ENCODE assay signal across 1 cellular context in the genomic region with DNA sequence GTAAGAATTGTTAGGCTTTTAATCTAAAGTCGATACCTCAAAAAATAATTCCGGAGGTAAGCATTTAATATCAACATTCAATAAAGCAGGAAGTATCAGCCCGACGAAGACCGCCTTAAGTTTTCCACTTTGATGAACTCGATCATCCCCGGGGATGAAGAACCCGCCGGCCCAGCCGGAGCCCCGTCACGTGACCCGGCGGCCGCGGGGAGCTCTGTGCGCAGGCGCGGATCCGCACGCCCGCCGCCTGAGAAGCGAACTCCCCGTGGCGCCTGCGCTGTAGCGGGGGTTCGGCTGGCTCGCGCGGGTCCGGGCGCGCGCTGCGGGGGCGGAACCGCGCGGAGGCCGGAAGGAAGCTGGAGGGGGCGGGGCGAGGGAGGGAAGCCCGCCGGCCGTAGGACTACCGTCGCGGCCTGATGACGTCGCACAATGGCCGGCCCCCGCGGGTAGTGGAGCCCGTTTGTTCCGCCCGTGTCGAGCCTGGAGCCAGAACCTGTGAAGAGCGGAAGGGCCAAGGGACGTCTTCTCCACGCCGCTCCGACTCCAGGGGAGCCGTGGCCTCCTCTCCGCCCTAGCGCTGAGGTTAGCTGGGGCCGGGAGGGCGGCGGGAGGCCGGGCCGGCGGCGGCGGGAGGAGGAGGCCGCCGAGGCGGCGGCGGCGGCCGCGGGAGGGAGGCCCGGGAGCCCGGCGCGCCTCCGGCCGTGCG.
TF ChIP-seq lines count a peak whose summit lies in the region.

A gene (plus strand): TSS at position 419 of the 706 bp plus-strand sequence. CDS start 6,721 bp downstream, outside the sequence.

TF ChIP-seq in HepG2, 621 proteins besides CTCF, POLR2A, EP300 and RAD21 (continued from another document and continues in another):
- TF ChIP-seq CBX5 (CRISPR knock-in tag; IDR thresholded peaks at IDR 0.05; ENCODE audit: borderline replicate concordance) (no peak), KAT7 (CRISPR knock-in tag; IDR thresholded peaks at IDR 0.05; ENCODE audit: borderline replicate concordance) (peak; percentile 68; the same call in 1 of the 2 replicates), ZFAT (CRISPR knock-in tag; conservative IDR thresholded peaks at IDR 0.05) (no peak), RARG (CRISPR knock-in tag; IDR thresholded peaks at IDR 0.05; ENCODE audit: low read depth) (no peak; the same call in 1 of the 2 replicates), SOX13 (IDR thresholded peaks at IDR 0.05) (no peak), SOX13 (CRISPR knock-in tag; conservative IDR thresholded peaks at IDR 0.05 in 1 of 2, IDR thresholded peaks at IDR 0.05 in 1 of 2) (peak in 1 of 2 experiments; percentile 36; a peak in 1 of 4 replicates), ISX (CRISPR knock-in tag; conservative IDR thresholded peaks at IDR 0.05) (peak; percentile 80; the same call in 1 of the 2 replicates), RCOR2 (CRISPR knock-in tag; IDR thresholded peaks at IDR 0.05) (no peak), ZNF7 (CRISPR knock-in tag; IDR thresholded peaks at IDR 0.05) (no peak), ZNF713 (CRISPR knock-in tag; IDR thresholded peaks at IDR 0.05) (no peak), ZNF563 (CRISPR knock-in tag; IDR thresholded peaks at IDR 0.05) (peak; percentile 50; the same call in 1 of the 2 replicates), TBL1XR1 (IDR thresholded peaks at IDR 0.05; ENCODE audit: borderline replicate concordance, low read length, partially characterized antibody) (no peak), CEBPG (CRISPR knock-in tag; IDR thresholded peaks at IDR 0.05) (no peak), ZNF780A (CRISPR knock-in tag; IDR thresholded peaks at IDR 0.05) (no peak), CCDC6 (CRISPR knock-in tag; IDR thresholded peaks at IDR 0.05) (peak; percentile 80; the same call in 1 of the 2 replicates), ZNF274 (CRISPR knock-in tag; IDR thresholded peaks at IDR 0.05) (no peak), SMC3 (IDR thresholded peaks at IDR 0.05; ENCODE audit: low read length) (no peak), ZNF878 (CRISPR knock-in tag; IDR thresholded peaks at IDR 0.05) (no peak), ZSCAN9 (CRISPR knock-in tag; IDR thresholded peaks at IDR 0.05; ENCODE audit: borderline replicate concordance) (no peak), XRCC5 (optimal IDR thresholded peaks at IDR 0.05; ENCODE audit: low read length) (no peak), MAFG (CRISPR knock-in tag; IDR thresholded peaks at IDR 0.05) (no peak), NFE2 (CRISPR knock-in tag; IDR thresholded peaks at IDR 0.05) (no peak), MBD4 (IDR thresholded peaks at IDR 0.05; ENCODE audit: borderline replicate concordance, low read length) (no peak), KLF12 (CRISPR knock-in tag; IDR thresholded peaks at IDR 0.05; ENCODE audit: borderline replicate concordance) (peak; percentile 75), SMAD3 (CRISPR knock-in tag; IDR thresholded peaks at IDR 0.05) (no peak; the same call in 1 of the 2 replicates), TCF7L2 (IDR thresholded peaks at IDR 0.05; ENCODE audit: low read depth, low read length) (no peak)
- TF ChIP-seq, protein P1, sequence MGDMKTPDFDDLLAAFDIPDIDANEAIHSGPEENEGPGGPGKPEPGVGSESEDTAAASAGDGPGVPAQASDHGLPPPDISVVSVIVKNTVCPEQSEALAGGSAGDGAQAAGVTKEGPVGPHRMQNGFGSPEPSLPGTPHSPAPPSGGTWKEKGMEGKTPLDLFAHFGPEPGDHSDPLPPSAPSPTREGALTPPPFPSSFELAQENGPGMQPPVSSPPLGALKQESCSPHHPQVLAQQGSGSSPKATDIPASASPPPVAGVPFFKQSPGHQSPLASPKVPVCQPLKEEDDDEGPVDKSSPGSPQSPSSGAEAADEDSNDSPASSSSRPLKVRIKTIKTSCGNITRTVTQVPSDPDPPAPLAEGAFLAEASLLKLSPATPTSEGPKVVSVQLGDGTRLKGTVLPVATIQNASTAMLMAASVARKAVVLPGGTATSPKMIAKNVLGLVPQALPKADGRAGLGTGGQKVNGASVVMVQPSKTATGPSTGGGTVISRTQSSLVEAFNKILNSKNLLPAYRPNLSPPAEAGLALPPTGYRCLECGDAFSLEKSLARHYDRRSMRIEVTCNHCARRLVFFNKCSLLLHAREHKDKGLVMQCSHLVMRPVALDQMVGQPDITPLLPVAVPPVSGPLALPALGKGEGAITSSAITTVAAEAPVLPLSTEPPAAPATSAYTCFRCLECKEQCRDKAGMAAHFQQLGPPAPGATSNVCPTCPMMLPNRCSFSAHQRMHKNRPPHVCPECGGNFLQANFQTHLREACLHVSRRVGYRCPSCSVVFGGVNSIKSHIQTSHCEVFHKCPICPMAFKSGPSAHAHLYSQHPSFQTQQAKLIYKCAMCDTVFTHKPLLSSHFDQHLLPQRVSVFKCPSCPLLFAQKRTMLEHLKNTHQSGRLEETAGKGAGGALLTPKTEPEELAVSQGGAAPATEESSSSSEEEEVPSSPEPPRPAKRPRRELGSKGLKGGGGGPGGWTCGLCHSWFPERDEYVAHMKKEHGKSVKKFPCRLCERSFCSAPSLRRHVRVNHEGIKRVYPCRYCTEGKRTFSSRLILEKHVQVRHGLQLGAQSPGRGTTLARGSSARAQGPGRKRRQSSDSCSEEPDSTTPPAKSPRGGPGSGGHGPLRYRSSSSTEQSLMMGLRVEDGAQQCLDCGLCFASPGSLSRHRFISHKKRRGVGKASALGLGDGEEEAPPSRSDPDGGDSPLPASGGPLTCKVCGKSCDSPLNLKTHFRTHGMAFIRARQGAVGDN (CRISPR knock-in tag; IDR thresholded peaks at IDR 0.05) = peak; percentile 79
- TF ChIP-seq, protein P2, sequence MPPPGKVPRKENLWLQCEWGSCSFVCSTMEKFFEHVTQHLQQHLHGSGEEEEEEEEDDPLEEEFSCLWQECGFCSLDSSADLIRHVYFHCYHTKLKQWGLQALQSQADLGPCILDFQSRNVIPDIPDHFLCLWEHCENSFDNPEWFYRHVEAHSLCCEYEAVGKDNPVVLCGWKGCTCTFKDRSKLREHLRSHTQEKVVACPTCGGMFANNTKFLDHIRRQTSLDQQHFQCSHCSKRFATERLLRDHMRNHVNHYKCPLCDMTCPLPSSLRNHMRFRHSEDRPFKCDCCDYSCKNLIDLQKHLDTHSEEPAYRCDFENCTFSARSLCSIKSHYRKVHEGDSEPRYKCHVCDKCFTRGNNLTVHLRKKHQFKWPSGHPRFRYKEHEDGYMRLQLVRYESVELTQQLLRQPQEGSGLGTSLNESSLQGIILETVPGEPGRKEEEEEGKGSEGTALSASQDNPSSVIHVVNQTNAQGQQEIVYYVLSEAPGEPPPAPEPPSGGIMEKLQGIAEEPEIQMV (CRISPR knock-in tag; IDR thresholded peaks at IDR 0.05; ENCODE audit: low read depth) = peak; percentile 37; the same call in 1 of the 2 replicates
- TF ChIP-seq, protein P3, sequence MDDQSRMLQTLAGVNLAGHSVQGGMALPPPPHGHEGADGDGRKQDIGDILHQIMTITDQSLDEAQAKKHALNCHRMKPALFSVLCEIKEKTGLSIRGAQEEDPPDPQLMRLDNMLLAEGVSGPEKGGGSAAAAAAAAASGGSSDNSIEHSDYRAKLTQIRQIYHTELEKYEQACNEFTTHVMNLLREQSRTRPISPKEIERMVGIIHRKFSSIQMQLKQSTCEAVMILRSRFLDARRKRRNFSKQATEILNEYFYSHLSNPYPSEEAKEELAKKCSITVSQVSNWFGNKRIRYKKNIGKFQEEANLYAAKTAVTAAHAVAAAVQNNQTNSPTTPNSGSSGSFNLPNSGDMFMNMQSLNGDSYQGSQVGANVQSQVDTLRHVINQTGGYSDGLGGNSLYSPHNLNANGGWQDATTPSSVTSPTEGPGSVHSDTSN (CRISPR knock-in tag; IDR thresholded peaks at IDR 0.05; ENCODE audit: borderline replicate concordance) = no peak
- TF ChIP-seq, protein P4, sequence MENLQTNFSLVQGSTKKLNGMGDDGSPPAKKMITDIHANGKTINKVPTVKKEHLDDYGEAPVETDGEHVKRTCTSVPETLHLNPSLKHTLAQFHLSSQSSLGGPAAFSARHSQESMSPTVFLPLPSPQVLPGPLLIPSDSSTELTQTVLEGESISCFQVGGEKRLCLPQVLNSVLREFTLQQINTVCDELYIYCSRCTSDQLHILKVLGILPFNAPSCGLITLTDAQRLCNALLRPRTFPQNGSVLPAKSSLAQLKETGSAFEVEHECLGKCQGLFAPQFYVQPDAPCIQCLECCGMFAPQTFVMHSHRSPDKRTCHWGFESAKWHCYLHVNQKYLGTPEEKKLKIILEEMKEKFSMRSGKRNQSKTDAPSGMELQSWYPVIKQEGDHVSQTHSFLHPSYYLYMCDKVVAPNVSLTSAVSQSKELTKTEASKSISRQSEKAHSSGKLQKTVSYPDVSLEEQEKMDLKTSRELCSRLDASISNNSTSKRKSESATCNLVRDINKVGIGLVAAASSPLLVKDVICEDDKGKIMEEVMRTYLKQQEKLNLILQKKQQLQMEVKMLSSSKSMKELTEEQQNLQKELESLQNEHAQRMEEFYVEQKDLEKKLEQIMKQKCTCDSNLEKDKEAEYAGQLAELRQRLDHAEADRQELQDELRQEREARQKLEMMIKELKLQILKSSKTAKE (CRISPR knock-in tag; IDR thresholded peaks at IDR 0.05; ENCODE audit: borderline replicate concordance) = no peak
- TF ChIP-seq, protein P5, sequence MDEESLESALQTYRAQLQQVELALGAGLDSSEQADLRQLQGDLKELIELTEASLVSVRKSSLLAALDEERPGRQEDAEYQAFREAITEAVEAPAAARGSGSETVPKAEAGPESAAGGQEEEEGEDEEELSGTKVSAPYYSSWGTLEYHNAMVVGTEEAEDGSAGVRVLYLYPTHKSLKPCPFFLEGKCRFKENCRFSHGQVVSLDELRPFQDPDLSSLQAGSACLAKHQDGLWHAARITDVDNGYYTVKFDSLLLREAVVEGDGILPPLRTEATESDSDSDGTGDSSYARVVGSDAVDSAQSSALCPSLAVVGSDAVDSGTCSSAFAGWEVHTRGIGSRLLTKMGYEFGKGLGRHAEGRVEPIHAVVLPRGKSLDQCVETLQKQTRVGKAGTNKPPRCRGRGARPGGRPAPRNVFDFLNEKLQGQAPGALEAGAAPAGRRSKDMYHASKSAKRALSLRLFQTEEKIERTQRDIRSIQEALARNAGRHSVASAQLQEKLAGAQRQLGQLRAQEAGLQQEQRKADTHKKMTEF (CRISPR knock-in tag; IDR thresholded peaks at IDR 0.05) = peak; percentile 72; the same call in 1 of the 2 replicates
- TF ChIP-seq, protein P6, sequence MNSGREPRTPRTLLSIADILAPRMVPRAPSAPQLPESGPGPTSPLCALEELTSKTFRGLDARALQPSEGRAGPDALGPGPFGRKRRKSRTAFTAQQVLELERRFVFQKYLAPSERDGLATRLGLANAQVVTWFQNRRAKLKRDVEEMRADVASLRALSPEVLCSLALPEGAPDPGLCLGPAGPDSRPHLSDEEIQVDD (CRISPR knock-in tag; IDR thresholded peaks at IDR 0.05; ENCODE audit: borderline replicate concordance) = 0 out of 2 replicates have a peak, but pooled peaks have one; percentile 28
- TF ChIP-seq, protein P7, sequence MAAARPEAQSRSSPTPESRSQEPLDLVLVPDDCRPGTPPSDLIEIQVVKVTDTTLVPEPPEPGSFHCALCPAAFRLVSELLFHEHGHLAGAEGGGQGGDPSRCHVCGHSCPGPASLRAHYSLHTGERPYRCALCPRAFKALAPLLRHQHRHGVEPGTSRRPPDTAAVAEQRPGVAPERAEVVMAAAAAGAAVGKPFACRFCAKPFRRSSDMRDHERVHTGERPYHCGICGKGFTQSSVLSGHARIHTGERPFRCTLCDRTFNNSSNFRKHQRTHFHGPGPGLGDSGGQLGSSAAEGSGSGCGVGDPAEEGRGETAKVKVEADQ (CRISPR knock-in tag; IDR thresholded peaks at IDR 0.05; ENCODE audit: borderline replicate concordance) = 0 out of 2 replicates have a peak, but pooled peaks have one; percentile 29
- TF ChIP-seq, protein P8, sequence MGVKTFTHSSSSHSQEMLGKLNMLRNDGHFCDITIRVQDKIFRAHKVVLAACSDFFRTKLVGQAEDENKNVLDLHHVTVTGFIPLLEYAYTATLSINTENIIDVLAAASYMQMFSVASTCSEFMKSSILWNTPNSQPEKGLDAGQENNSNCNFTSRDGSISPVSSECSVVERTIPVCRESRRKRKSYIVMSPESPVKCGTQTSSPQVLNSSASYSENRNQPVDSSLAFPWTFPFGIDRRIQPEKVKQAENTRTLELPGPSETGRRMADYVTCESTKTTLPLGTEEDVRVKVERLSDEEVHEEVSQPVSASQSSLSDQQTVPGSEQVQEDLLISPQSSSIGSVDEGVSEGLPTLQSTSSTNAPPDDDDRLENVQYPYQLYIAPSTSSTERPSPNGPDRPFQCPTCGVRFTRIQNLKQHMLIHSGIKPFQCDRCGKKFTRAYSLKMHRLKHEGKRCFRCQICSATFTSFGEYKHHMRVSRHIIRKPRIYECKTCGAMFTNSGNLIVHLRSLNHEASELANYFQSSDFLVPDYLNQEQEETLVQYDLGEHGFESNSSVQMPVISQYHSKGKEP (CRISPR knock-in tag; IDR thresholded peaks at IDR 0.05) = peak; percentile 33; the same call in 1 of the 2 replicates
- TF ChIP-seq, protein P9, sequence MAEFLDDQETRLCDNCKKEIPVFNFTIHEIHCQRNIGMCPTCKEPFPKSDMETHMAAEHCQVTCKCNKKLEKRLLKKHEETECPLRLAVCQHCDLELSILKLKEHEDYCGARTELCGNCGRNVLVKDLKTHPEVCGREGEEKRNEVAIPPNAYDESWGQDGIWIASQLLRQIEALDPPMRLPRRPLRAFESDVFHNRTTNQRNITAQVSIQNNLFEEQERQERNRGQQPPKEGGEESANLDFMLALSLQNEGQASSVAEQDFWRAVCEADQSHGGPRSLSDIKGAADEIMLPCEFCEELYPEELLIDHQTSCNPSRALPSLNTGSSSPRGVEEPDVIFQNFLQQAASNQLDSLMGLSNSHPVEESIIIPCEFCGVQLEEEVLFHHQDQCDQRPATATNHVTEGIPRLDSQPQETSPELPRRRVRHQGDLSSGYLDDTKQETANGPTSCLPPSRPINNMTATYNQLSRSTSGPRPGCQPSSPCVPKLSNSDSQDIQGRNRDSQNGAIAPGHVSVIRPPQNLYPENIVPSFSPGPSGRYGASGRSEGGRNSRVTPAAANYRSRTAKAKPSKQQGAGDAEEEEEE (CRISPR knock-in tag; IDR thresholded peaks at IDR 0.05; ENCODE audit: borderline replicate concordance) = no peak
- TF ChIP-seq, protein P10, sequence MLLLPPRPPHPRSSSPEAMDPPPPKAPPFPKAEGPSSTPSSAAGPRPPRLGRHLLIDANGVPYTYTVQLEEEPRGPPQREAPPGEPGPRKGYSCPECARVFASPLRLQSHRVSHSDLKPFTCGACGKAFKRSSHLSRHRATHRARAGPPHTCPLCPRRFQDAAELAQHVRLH (CRISPR knock-in tag; IDR thresholded peaks at IDR 0.05; ENCODE audit: borderline replicate concordance, low read depth) = peak; percentile 84; the same call in 1 of the 2 replicates
- TF ChIP-seq, protein P11, sequence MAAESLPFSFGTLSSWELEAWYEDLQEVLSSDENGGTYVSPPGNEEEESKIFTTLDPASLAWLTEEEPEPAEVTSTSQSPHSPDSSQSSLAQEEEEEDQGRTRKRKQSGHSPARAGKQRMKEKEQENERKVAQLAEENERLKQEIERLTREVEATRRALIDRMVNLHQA (CRISPR knock-in tag; IDR thresholded peaks at IDR 0.05) = no peak
